In the genomic region with DNA sequence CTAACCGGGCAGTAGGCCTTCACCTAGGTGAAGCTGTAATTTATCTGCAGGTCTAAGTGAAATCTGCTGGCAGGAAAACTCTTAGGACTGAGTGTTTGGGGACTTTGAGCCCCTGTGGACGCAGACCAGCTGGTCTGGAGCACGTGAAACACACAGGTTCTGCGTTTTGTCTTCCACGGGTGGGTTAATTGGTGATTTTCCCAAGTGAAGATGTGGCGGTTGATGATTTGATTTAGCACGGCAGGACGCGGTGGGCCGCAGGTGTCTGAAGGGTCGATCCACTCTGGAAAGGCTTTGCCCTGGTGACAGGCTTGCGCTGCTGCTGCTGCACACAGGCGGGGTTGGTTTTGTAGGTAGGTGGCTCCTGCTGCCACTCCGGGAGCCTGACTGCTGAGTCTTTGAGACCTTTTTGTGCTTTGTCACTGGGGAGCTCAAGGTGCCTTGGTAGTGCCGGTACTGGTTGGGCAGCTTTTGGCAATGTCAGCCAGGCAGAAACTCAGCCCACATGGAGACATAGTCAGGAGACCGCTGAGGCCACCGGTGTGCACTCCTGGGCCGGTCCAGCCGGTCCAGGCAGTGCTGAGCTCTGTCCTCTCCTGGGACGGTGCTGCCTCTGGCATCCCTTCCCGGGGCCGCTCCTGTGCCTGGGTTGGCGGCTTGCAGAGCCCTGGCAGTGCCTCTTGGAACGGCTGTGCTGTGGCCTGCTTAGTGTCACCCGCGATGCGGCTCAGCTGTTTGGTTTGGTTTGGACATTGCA, we compare ENCODE assay signal across 10 cellular contexts. TPM values are rescaled to one million over a fixed set of nuclear protein-coding genes. Genes with fewer than 3 reads are reported as not detected.
DNase-seq lines count a peak whose midpoint lies in the region; FAIRE-seq and TF ChIP-seq lines count a peak whose summit lies in the region.
"Had no signal": no experiment of that assay in that cellular context is flagged by ENCODE, and none has a peak within 500 bp of the region (broad histone marks: within the 10 kb centered on the region; RNA-seq: fewer than 3 reads in every experiment).

No MANE protein-coding gene starts in this region.

- H3K79me1 ChIP-seq in H9 (ENCODE audit: insufficient read depth, low read depth, low read length, poor library complexity, severe bottlenecking) = no peaks in the 10 kb centered on the region

- peaks cover 12% of the 10 kb centered on the region for H3K9me1 ChIP-seq in keratinocyte (ENCODE audit: control insufficient read depth, extremely low read depth, insufficient read depth, low read length)

- no peak overlapping the region for H2BK15ac ChIP-seq in H9 (ENCODE audit: low read depth, low read length)

- no peak overlapping the region for H4K8ac ChIP-seq in H9 (replicated peaks; ENCODE audit: insufficient read length, low read depth, low read length)

- no peak overlapping the region for H3K4ac ChIP-seq in H9 (ENCODE audit: low read depth, low read length)

- no peak overlapping the region for H2BK12ac ChIP-seq in H9 (ENCODE audit: insufficient read length, low read depth, low read length)

- TF ChIP-seq EP300 in sigmoid colon (IDR thresholded peaks at IDR 0.05) = peak in 1 of 4 donors; percentile 74

- no peak overlapping the region for H4K5ac ChIP-seq in H9 (ENCODE audit: insufficient read length, low read depth, low read length)

- H3K27me3 ChIP-seq in H9 (ENCODE audit: insufficient read depth, low read length) (peaks cover 2% of the 10 kb centered on the region; the same call in 1 of the 2 replicates), keratinocyte (ENCODE audit: control insufficient read depth, extremely low read depth, insufficient read depth, low read length) (no peaks in the 10 kb centered on the region), sigmoid colon (no peaks in the 10 kb centered on the region)

- no peak overlapping the region for H3K27ac Mint-ChIP-seq in H9

- no peak overlapping the region for H2AFZ ChIP-seq in H9 (ENCODE audit: low read length)
- H2AFZ ChIP-seq in keratinocyte (ENCODE audit: control insufficient read depth, low read length) = no peak overlapping the region

- peaks cover 25% of the 10 kb centered on the region for H3K27me3 Mint-ChIP-seq in H9 (ENCODE audit: low read depth)

- no peak overlapping the region for H3K23ac ChIP-seq in H9 (ENCODE audit: insufficient read length, low read depth, low read length)

- H3K36me3 ChIP-seq in keratinocyte (ENCODE audit: control insufficient read depth in 2 of 2, extremely low read depth in 1 of 2, insufficient read depth in 2 of 2, low read length in 2 of 2) (peaks cover 10 to 22% of the 10 kb centered on the region in 2 experiments), sigmoid colon (peaks cover 0 to 6% (median 0%) of the 10 kb centered on the region in 4 donors)

- peaks cover 4% of the 10 kb centered on the region; the same call in 1 of the 2 replicates for H3K4me1 ChIP-seq in H9 (ENCODE audit: insufficient read depth, low read length)
- peaks cover 59% of the 10 kb centered on the region for H3K4me1 ChIP-seq in keratinocyte (ENCODE audit: control insufficient read depth, extremely low read depth, insufficient read depth, low read length)
- peaks cover 0 to 76% (median 70%) of the 10 kb centered on the region in 4 donors for H3K4me1 ChIP-seq in sigmoid colon

- no peak overlapping the region for H4K91ac ChIP-seq in H9 (ENCODE audit: insufficient read length, low read depth, low read length)

- peak overlapping the region; percentile 82 to 89; a peak in 4 of 5 replicates for H3K4me3 Mint-ChIP-seq in H9

- H3K9ac ChIP-seq in H9 (ENCODE audit: extremely low read depth, insufficient read length, low read length) (no peak overlapping the region), keratinocyte (ENCODE audit: control insufficient read depth, extremely low read depth, insufficient read depth, low read length) (peak overlapping the region; percentile 89)

- in situ Hi-C loops in astrocyte of the spinal cord (cut with HindIII; ENCODE audit: low sequenced_read_pairs) = no loop called here

- FAIRE-seq in keratinocyte (lab: Jason Lieb, UNC) = no peak

- no peak overlapping the region for H3K56ac ChIP-seq in H9 (ENCODE audit: insufficient read length, low read depth, low read length)

- no peak overlapping the region for H3K14ac ChIP-seq in H9 (ENCODE audit: insufficient read depth, low read length)

- H2AK5ac ChIP-seq in H9 (ENCODE audit: insufficient read length, low read length) = no peak overlapping the region

- TF ChIP-seq CTCF in H9 (conservative IDR thresholded peaks at IDR 0.05) (no peak), astrocyte of the spinal cord (IDR thresholded peaks at IDR 0.05; ENCODE audit: low read depth, low read length) (no peak), keratinocyte (optimal IDR thresholded peaks at IDR 0.05 in 1 of 3, IDR thresholded peaks at IDR 0.05 in 1 of 3, conservative IDR thresholded peaks at IDR 0.05 in 1 of 3; ENCODE audit: extremely low read depth in 1 of 3, insufficient read depth in 2 of 3, low read length in 3 of 3) (no peak), sigmoid colon (IDR thresholded peaks at IDR 0.05) (no peak)

- no peak overlapping the region for H2BK120ac ChIP-seq in H9 (ENCODE audit: low read depth, low read length, poor library complexity, severe bottlenecking)

- TF ChIP-seq POLR2A in sigmoid colon (IDR thresholded peaks at IDR 0.05) = no peak

- H3K4me1 Mint-ChIP-seq in H9 = peaks cover 31 to 47% of the 10 kb centered on the region in 2 experiments

- H3K9me3 Mint-ChIP-seq in H9 = no peaks in the 10 kb centered on the region; a peak in 1 of 5 replicates

- no peaks in the 10 kb centered on the region; the same call in 1 of the 2 replicates for H3K79me2 ChIP-seq in H9 (ENCODE audit: insufficient read depth, low read length)
- H3K79me2 ChIP-seq in keratinocyte (ENCODE audit: control insufficient read depth, insufficient read depth, low read length) = peaks cover 73% of the 10 kb centered on the region

- H3K4me2 ChIP-seq in H9 (ENCODE audit: insufficient read depth, insufficient read length, low read length) (no peak overlapping the region), keratinocyte (ENCODE audit: control insufficient read depth, extremely low read depth, insufficient read depth, low read depth, low read length) (peak overlapping the region; percentile 99)

- H3K4me3 ChIP-seq in astrocyte of the spinal cord (ENCODE audit: low read depth, low read length) (peak overlapping the region; percentile 60), keratinocyte (ENCODE audit: control insufficient read depth in 2 of 3, extremely low read depth in 1 of 3, insufficient read depth in 2 of 3, low read depth in 1 of 3, low read length in 3 of 3) (peak overlapping the region; percentile 83 to 84 (median 83)), sigmoid colon (peak overlapping the region; percentile 53 to 67 (median 62))

- H2BK5ac ChIP-seq in H9 (ENCODE audit: insufficient read length, low read length) = no peak overlapping the region

- H3K27ac ChIP-seq in H9 (ENCODE audit: insufficient read length, low read depth, low read length) (no peak overlapping the region), keratinocyte (ENCODE audit: control insufficient read depth, insufficient read depth, low read length) (peak overlapping the region; percentile 73), sigmoid colon (peak overlapping the region; percentile 76 to 92 (median 87))
- H3K27ac ChIP-seq: SJSA1 had no signal

- no CpG with 5 or more reads among the region's 27 CpGs for WGBS in H9 (ENCODE audit: extremely low coverage, insufficient read length, low lambda C conversion rate)
- WGBS in sigmoid colon, 2 donors = 83 to 86% methylated on average over 27 of the region's 27 CpGs

- dilution Hi-C loops in keratinocyte (cut with MboI; ENCODE audit: extremely low pct_ligation_motif_present, low sequenced_read_pairs) = no loop called here

- H3K36me3 Mint-ChIP-seq in H9 (ENCODE audit: insufficient read depth in 1 of 3, low read depth in 3 of 3) = peaks cover 2 to 18% (median 10%) of the 10 kb centered on the region in 3 experiments; a peak in 6 of 7 replicates

- DNase-seq in H9 (no peak), astrocyte of the spinal cord (ENCODE audit: low read depth, low spot score) (no peak), keratinocyte (ENCODE audit: low read depth, low spot score) (no peak), sigmoid colon (peak; percentile 95), AG20443 (ENCODE audit: low spot score) (no peak), NCI-H345 treated with DMSO at 0.1 percent for 48 hours (lab: John Stamatoyannopoulos, UW; ENCODE audit: unreplicated experiment) (no peak)
- no peak for DNase-seq in effector CD8-positive, alpha-beta T cell (lab: John Stamatoyannopoulos, UW)
- DNase-seq in stimulated activated CD4-positive, alpha-beta T cell treated with anti-CD3 and anti-CD28 coated beads, Interleukin-12 subunit alpha, Interleukin-12 subunit beta, amount 100 ng/mL, for 4 hours = no peak
- DNase-seq: IMR-90 had no signal

- H3K18ac ChIP-seq in H9 (ENCODE audit: insufficient read length, low read depth, low read length) = no peak overlapping the region

- peaks cover 9% of the 10 kb centered on the region for H3K23me2 ChIP-seq in H9 (ENCODE audit: insufficient read length, low read depth, low read length, poor library complexity, severe bottlenecking)

- H4K20me1 ChIP-seq in H9 (ENCODE audit: control insufficient read depth, insufficient read depth, insufficient read length) (no peaks in the 10 kb centered on the region), keratinocyte (ENCODE audit: control insufficient read depth, extremely low read depth, insufficient read depth, low read length) (peaks cover 47% of the 10 kb centered on the region)

- intact Hi-C loops in sigmoid colon (cut with DNase I) = loop anchor here (5.0 to 10.0 kb wide), 2 partner anchors 45 to 188 kb away; a partner anchor contains a TSS

- no peaks in the 10 kb centered on the region for H3K9me3 ChIP-seq in H9 (ENCODE audit: control insufficient read depth, low read depth, low read length)
- no peaks in the 10 kb centered on the region for H3K9me3 ChIP-seq in keratinocyte (ENCODE audit: control insufficient read depth, low read depth, low read length)
- no peaks in the 10 kb centered on the region for H3K9me3 ChIP-seq in sigmoid colon

- H3T11ph ChIP-seq in H9 (ENCODE audit: low read length) = no peak overlapping the region

- no peak overlapping the region for H2BK20ac ChIP-seq in H9 (ENCODE audit: low read depth, low read length, poor library complexity, severe bottlenecking)

RNA-seq across cellular contexts. Expression of a gene that starts 2.3 kb away (rescaled TPM):
- total RNA-seq in H9 (2021) = 26.7 and 27.8 TPM in 2 replicates
- 48.9 to 74.4 TPM (median 56.7 TPM) in 3 replicates for polyA plus RNA-seq in keratinocyte
- polyA plus RNA-seq in keratinocyte (2011; ENCODE audit: low read depth) = 102 TPM
- 30.3 and 63.1 TPM in 2 replicates for polyA plus RNA-seq in keratinocyte (2011; cell fraction: cytosol; rRNA removed)
- polyA plus RNA-seq in keratinocyte (2011; cell fraction: nucleus; rRNA removed) = 87.9 and 109 TPM in 2 replicates
- 66.3 and 124 TPM in 2 replicates for polyA plus RNA-seq in keratinocyte (2012; ENCODE audit: low replicate concordance)
- polyA minus RNA-seq in keratinocyte = 44.6 to 102 TPM (median 54.9 TPM) in 3 replicates
- 94.8 TPM for polyA minus RNA-seq in keratinocyte (2011; cell fraction: cytosol; rRNA and poly(A)+ RNA removed)
- 66.4 and 99.6 TPM in 2 replicates for polyA minus RNA-seq in keratinocyte (2011; cell fraction: nucleus; rRNA and poly(A)+ RNA removed)
- total RNA-seq in sigmoid colon = 10 to 100 TPM; 32.6 to 52.3 (median 50.9) TPM
- polyA plus RNA-seq in sigmoid colon = 10 to 100 TPM in 2 of 3 donors, 1 to 10 TPM in 1; 6.5 to 17.2 (median 14.4) TPM

RNA-seq across cellular contexts. Expression of a gene that starts 45.6 kb away (rescaled TPM):
- total RNA-seq in H9 (2021) = 23.4 and 25.0 TPM in 2 replicates
- 14.5 to 26.7 TPM (median 20.9 TPM) in 3 replicates for polyA plus RNA-seq in keratinocyte
- 18.9 TPM for polyA plus RNA-seq in keratinocyte (2011; ENCODE audit: low read depth)
- polyA plus RNA-seq in keratinocyte (2011; cell fraction: cytosol; rRNA removed) = 12.8 and 20.2 TPM in 2 replicates
- 12.8 and 15.0 TPM in 2 replicates for polyA plus RNA-seq in keratinocyte (2011; cell fraction: nucleus; rRNA removed)
- 5.6 and 22.8 TPM in 2 replicates for polyA plus RNA-seq in keratinocyte (2012; ENCODE audit: low replicate concordance)
- polyA minus RNA-seq in keratinocyte = 7.6 to 13.2 TPM (median 10.2 TPM) in 3 replicates
- 19.2 TPM for polyA minus RNA-seq in keratinocyte (2011; cell fraction: cytosol; rRNA and poly(A)+ RNA removed)
- polyA minus RNA-seq in keratinocyte (2011; cell fraction: nucleus; rRNA and poly(A)+ RNA removed) = 8.2 and 9.0 TPM in 2 replicates
- 10 to 100 TPM; 15.7 to 28.2 (median 22.2) TPM for total RNA-seq in sigmoid colon
- 10 to 100 TPM; 36.3 to 40.4 (median 37.2) TPM for polyA plus RNA-seq in sigmoid colon
